In the genomic region with DNA sequence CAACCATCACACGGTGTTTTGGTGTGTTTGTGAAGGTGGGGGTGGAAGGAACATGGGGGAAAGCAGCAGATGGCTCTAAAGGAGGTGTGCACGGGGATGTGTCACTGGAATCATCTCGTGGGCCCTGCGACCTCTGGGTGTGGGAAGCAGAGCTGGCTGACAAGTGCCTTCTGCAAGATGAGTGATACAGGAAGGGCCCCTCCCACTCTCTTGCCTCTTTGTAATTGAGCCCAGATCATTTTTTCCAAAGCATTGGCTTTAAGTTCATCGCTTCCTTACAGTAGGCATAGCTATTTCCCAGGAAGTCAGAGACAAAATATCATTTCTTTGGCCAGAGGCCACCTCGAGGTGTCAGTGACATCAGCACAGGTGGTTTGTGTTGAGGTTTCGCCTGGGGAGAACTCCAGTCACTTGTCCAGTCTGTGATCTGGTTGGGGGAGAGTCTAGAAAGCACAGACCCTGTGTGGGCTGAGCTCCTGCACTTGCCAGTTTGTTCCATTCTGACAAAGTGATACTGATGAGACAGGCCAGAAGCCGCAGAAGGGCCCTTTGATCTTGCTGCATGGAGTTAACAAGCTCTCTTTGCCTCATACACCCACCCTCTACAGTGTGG, we compare ENCODE assay signal across 8 cellular contexts. TPM values are rescaled to one million over a fixed set of nuclear protein-coding genes. Genes with fewer than 3 reads are reported as not detected.
DNase-seq lines count a peak whose midpoint lies in the region; ATAC-seq and TF ChIP-seq lines count a peak whose summit lies in the region.

No MANE protein-coding gene starts in this region.

- no peak overlapping the region for H3K9ac ChIP-seq in MM.1S (ENCODE audit: low read length)

- H3K27ac ChIP-seq in cingulate gyrus (ENCODE audit: low read depth, low read length) (peak overlapping the region; percentile 0), MM.1S (ENCODE audit: low read length) (no peak overlapping the region)

- H3K27me3 ChIP-seq in MM.1S (replicated peaks; ENCODE audit: insufficient read depth, low read length): no peaks in the 10 kb centered on the region

- no peak for TF ChIP-seq CTCF in GM10266 (IDR thresholded peaks at IDR 0.05; ENCODE audit: control insufficient read depth, insufficient read depth, low read depth, missing control alignments)
- no peak for TF ChIP-seq CTCF in MM.1S (IDR thresholded peaks at IDR 0.05; ENCODE audit: low read length)

- no peak overlapping the region for H3K4me3 ChIP-seq in MM.1S (ENCODE audit: low read length)

- intact Hi-C loops in posterior vena cava (cut with DNase I): no loop called here

- no peaks in the 10 kb centered on the region for H4K20me1 ChIP-seq in MM.1S (ENCODE audit: insufficient read depth, low read length)

- H3K4me2 ChIP-seq in MM.1S (ENCODE audit: low read depth, low read length): no peak overlapping the region

- H3K79me2 ChIP-seq in MM.1S (ENCODE audit: low read length): no peaks in the 10 kb centered on the region

- H3F3A ChIP-seq in MM.1S (ENCODE audit: insufficient read depth, low read length): no peaks in the 10 kb centered on the region

- peaks cover 11% of the 10 kb centered on the region; the same call in 1 of the 2 replicates for H3K36me3 ChIP-seq in MM.1S (replicated peaks; ENCODE audit: insufficient read depth, low read length)

- no peak overlapping the region for H2AFZ ChIP-seq in MM.1S (ENCODE audit: low read length)

- DNase-seq in GM10266 (ENCODE audit: extremely low spot score) (peak; percentile 63), posterior vena cava (ENCODE audit: low spot score) (no peak), MM.1S (no peak)
- peak; percentile 57 to 81 for DNase-seq in activated CD4-positive, alpha-beta T cell treated with anti-CD3 and anti-CD28 coated beads, Interleukin-2, amount 50 U/mL, for 24 hours (ENCODE audit: low read depth in 1 of 2, low spot score in 1 of 2)
- peak; percentile 76 for DNase-seq in stimulated activated CD4-positive, alpha-beta T cell treated with anti-CD3 and anti-CD28 coated beads, Interleukin-2, amount 100 ng/mL, for 4 hours (ENCODE audit: low read depth)

- ATAC-seq in HG02759 (IDR thresholded peaks at IDR 0.05; ENCODE audit: unreplicated experiment) (no peak), GM18861 (IDR thresholded peaks at IDR 0.05; ENCODE audit: unreplicated experiment) (no peak)

- H3K9me2 ChIP-seq in MM.1S (replicated peaks; ENCODE audit: insufficient read depth, low read length): no peaks in the 10 kb centered on the region

- H3K4me1 ChIP-seq in MM.1S (ENCODE audit: low read length): no peaks in the 10 kb centered on the region

- no peaks in the 10 kb centered on the region for H3K9me3 ChIP-seq in MM.1S (replicated peaks; ENCODE audit: insufficient read depth, low read length)

RNA-seq across cellular contexts. Expression of a gene that starts 20.6 kb away (rescaled TPM):
- total RNA-seq in posterior vena cava: 10 to 100 TPM; 53.8 to 59.5 TPM

RNA-seq across cellular contexts. Expression of a gene that starts 33.9 kb away (rescaled TPM):
- total RNA-seq in posterior vena cava: 10 to 100 TPM; 32.8 to 36.9 TPM

RNA-seq across cellular contexts. Expression of a gene that starts 33.9 kb away (rescaled TPM):
- 10 to 100 TPM; 55.0 to 67.0 TPM for total RNA-seq in posterior vena cava

Comparison
In these comparisons a context has a peak if more than half of its experiments do, and no peak if none do; other contexts are left out.
1. DNase-seq: peak in GM10266 (single experiment), activated CD4-positive, alpha-beta T cell treated with anti-CD3 and anti-CD28 coated beads, Interleukin-2, amount 50 U/mL, for 24 hours (2 of 2) and stimulated activated CD4-positive, alpha-beta T cell treated with anti-CD3 and anti-CD28 coated beads, Interleukin-2, amount 100 ng/mL, for 4 hours (single experiment); none in posterior vena cava (single experiment) and MM.1S (single experiment).